Comparison of ENCODE assay signal across 8 cellular contexts in genomic region chr11:1382831-1383607, GRCh38. TPM values are rescaled to one million over a fixed set of nuclear protein-coding genes. Genes with fewer than 3 reads are reported as not detected.
DNase-seq lines count a peak whose midpoint lies in the region; ATAC-seq and TF ChIP-seq lines count a peak whose summit lies in the region.

No MANE protein-coding gene starts in this region.

- H3K27me3 ChIP-seq in GM06990 (replicated peaks; ENCODE audit: control insufficient read depth, insufficient read depth, low read length) (no peaks in the 10 kb centered on the region; the same call in 1 of the 2 replicates), colonic mucosa (peaks cover 6% of the 10 kb centered on the region), left lung (peaks cover 0 to 57% of the 10 kb centered on the region in 2 donors)

- H3K4me3 Mint-ChIP-seq in activated CD4-positive, alpha-beta T cell treated with anti-CD3 and anti-CD28 coated beads, Interleukin-2, amount 10 ng/mL, durations not matched to agents 24 days and 14 days: peak overlapping the region; percentile 83

- peak; percentile 83 for DNase-seq in GM06990 (ENCODE audit: extremely low read depth, insufficient read length)
- peak; percentile 93 for DNase-seq in NCI-H2227 (lab: John Stamatoyannopoulos, UW; ENCODE audit: unreplicated experiment)
- DNase-seq in activated CD4-positive, alpha-beta T cell treated with anti-CD3 and anti-CD28 coated beads, Interleukin-2, amount 10 ng/mL, durations not matched to agents 24 days and 14 days: peak; percentile 88
- peak; percentile 75 for DNase-seq in colonic mucosa
- peak; percentile 89 to 94 for DNase-seq in left lung
- peak; percentile 81 for DNase-seq in stimulated activated CD4-positive, alpha-beta T cell treated with anti-CD3 and anti-CD28 coated beads, Interleukin-1b, Interleukin-23, amount 100 ng/mL, for 48 hours

- H3K36me3 Mint-ChIP-seq in activated CD4-positive, alpha-beta T cell treated with anti-CD3 and anti-CD28 coated beads, Interleukin-2, amount 10 ng/mL, durations not matched to agents 24 days and 14 days (ENCODE audit: low read depth): no peaks in the 10 kb centered on the region

- intact Hi-C loops in activated CD4-positive, alpha-beta T cell treated with anti-CD3 and anti-CD28 coated beads, Interleukin-2, amount 10 ng/mL, durations not matched to agents 24 days and 14 days (cut with micrococcal nuclease): loop anchor here (2.0 to 10.0 kb wide), 3 partner anchors 74 to 192 kb away; partner anchors contain the start of genes DUSP8 and TOLLIP
- intact Hi-C loops in colonic mucosa (cut with DNase I) (no loop called here), left lung (cut with DNase I) (no loop called here)

- H3K27ac ChIP-seq in colonic mucosa (peak overlapping the region; percentile 34), left lung (peak overlapping the region in 1 of 2 donors; percentile 63)

- ATAC-seq in HG02763 (IDR thresholded peaks at IDR 0.05; ENCODE audit: unreplicated experiment) (peak; percentile 57), left lung (peak; percentile 91), GM19467 (IDR thresholded peaks at IDR 0.05; ENCODE audit: unreplicated experiment) (no peak)

- TF ChIP-seq CTCF in GM06990 (IDR thresholded peaks at IDR 0.05; ENCODE audit: insufficient read depth, low read length, poor library complexity, severe bottlenecking) (no peak), colonic mucosa (IDR thresholded peaks at IDR 0.05) (no peak), left lung (IDR thresholded peaks at IDR 0.05) (no peak)

- peak overlapping the region in 1 of 2 donors; percentile 86 for H3K9ac ChIP-seq in colonic mucosa (ENCODE audit: low read depth in 2 of 2, low read length in 2 of 2)

- H3K4me3 ChIP-seq in GM06990 (replicated peaks; ENCODE audit: low read depth, low read length) (peak overlapping the region; percentile 62), colonic mucosa (peak overlapping the region; percentile 45), left lung (peak overlapping the region; percentile 41 to 58)

- peak overlapping the region; percentile 86 for H3K27ac Mint-ChIP-seq in activated CD4-positive, alpha-beta T cell treated with anti-CD3 and anti-CD28 coated beads, Interleukin-2, amount 10 ng/mL, durations not matched to agents 24 days and 14 days

- H3K4me1 ChIP-seq in colonic mucosa (no peaks in the 10 kb centered on the region), left lung (peaks cover 0 to 13% of the 10 kb centered on the region in 2 donors)

- H3K36me3 ChIP-seq in GM06990 (ENCODE audit: control insufficient read depth, insufficient read depth, low read length): no peaks in the 10 kb centered on the region
- H3K36me3 ChIP-seq in colonic mucosa: no peaks in the 10 kb centered on the region
- H3K36me3 ChIP-seq in left lung: no peaks in the 10 kb centered on the region

- no peaks in the 10 kb centered on the region for H3K9me3 Mint-ChIP-seq in activated CD4-positive, alpha-beta T cell treated with anti-CD3 and anti-CD28 coated beads, Interleukin-2, amount 10 ng/mL, durations not matched to agents 24 days and 14 days

- peaks cover 31% of the 10 kb centered on the region for H3K27me3 Mint-ChIP-seq in activated CD4-positive, alpha-beta T cell treated with anti-CD3 and anti-CD28 coated beads, Interleukin-2, amount 10 ng/mL, durations not matched to agents 24 days and 14 days

- H3K9me3 ChIP-seq in colonic mucosa (no peaks in the 10 kb centered on the region), left lung (no peaks in the 10 kb centered on the region)

- peaks cover 12% of the 10 kb centered on the region for H3K4me1 Mint-ChIP-seq in activated CD4-positive, alpha-beta T cell treated with anti-CD3 and anti-CD28 coated beads, Interleukin-2, amount 10 ng/mL, durations not matched to agents 24 days and 14 days

RNA-seq across cellular contexts. Expression of gene BRSK2, which starts 6.7 kb away (rescaled TPM):
- total RNA-seq in activated CD4-positive, alpha-beta T cell treated with anti-CD3 and anti-CD28 coated beads, Interleukin-2, amount 10 ng/mL, durations not matched to agents 24 days and 14 days: 0.84 and 0.97 TPM in 2 replicates
- 1 to 10 TPM in 1 of 2 donors, under 1 TPM in 1; 0.52 to 1.2 TPM for total RNA-seq in colonic mucosa
- total RNA-seq in left lung: under 1 TPM; 0.13 to 0.32 TPM
